2 cellular contexts compared by ENCODE assay signal in genomic region chr3:127183931-127184869, GRCh38.
TF ChIP-seq lines count a peak whose summit lies in the region.

No MANE protein-coding gene starts in this region.

TF ChIP-seq in IMR-90, 13 proteins besides CTCF, POLR2A, EP300 and RAD21:
- TF ChIP-seq NFE2L2 (IDR thresholded peaks at IDR 0.05; ENCODE audit: low read depth, low read length) = no peak
- no peak for TF ChIP-seq SMC3 (IDR thresholded peaks at IDR 0.05; ENCODE audit: low read depth, low read length)
- no peak for TF ChIP-seq MAFK (IDR thresholded peaks at IDR 0.05; ENCODE audit: low read depth, low read length)
- no peak for TF ChIP-seq MXI1 (IDR thresholded peaks at IDR 0.05; ENCODE audit: borderline replicate concordance, low read depth, low read length)
- no peak for TF ChIP-seq RFX5 (IDR thresholded peaks at IDR 0.05; ENCODE audit: low read depth, low read length)
- no peak for TF ChIP-seq CHD1 (IDR thresholded peaks at IDR 0.05; ENCODE audit: low read depth, low read length)
- TF ChIP-seq CEBPB (IDR thresholded peaks at IDR 0.05; ENCODE audit: low read depth, low read length) = no peak
- no peak for TF ChIP-seq ELK1 (IDR thresholded peaks at IDR 0.05; ENCODE audit: borderline replicate concordance, low read depth, low read length)
- TF ChIP-seq FOS (IDR thresholded peaks at IDR 0.05; ENCODE audit: low read depth, low read length) = no peak
- TF ChIP-seq MAZ (IDR thresholded peaks at IDR 0.05; ENCODE audit: borderline replicate concordance, low read depth, low read length) = no peak
- no peak for TF ChIP-seq BHLHE40 (IDR thresholded peaks at IDR 0.05; ENCODE audit: low read depth, low read length)
- no peak for TF ChIP-seq RCOR1 (IDR thresholded peaks at IDR 0.05; ENCODE audit: insufficient replicate concordance, low read length)
TF ChIP-seq in IMR-90: peak in this region for 0.

TF ChIP-seq in SK-N-SH, 30 proteins besides CTCF, POLR2A, EP300 and RAD21:
- TF ChIP-seq GATA2 (CRISPR knock-in tag; IDR thresholded peaks at IDR 0.05) = no peak
- TF ChIP-seq PBX3 (IDR thresholded peaks at IDR 0.05) = no peak
- TF ChIP-seq POLR2AphosphoS5 (IDR thresholded peaks at IDR 0.05; ENCODE audit: low read depth, low read length) = no peak
- no peak for TF ChIP-seq TAF1 (IDR thresholded peaks at IDR 0.05; ENCODE audit: borderline replicate concordance, low read depth, low read length)
- TF ChIP-seq FOXM1 (IDR thresholded peaks at IDR 0.05; ENCODE audit: low read depth) = no peak
- TF ChIP-seq YY1 (IDR thresholded peaks at IDR 0.05; ENCODE audit: low read depth) = no peak
- TF ChIP-seq EZH2phosphoT487 (IDR thresholded peaks at IDR 0.05; ENCODE audit: borderline replicate concordance, low read depth) = no peak
- no peak for TF ChIP-seq RXRA (IDR thresholded peaks at IDR 0.05; ENCODE audit: borderline replicate concordance, low read depth)
